In the genomic region with DNA sequence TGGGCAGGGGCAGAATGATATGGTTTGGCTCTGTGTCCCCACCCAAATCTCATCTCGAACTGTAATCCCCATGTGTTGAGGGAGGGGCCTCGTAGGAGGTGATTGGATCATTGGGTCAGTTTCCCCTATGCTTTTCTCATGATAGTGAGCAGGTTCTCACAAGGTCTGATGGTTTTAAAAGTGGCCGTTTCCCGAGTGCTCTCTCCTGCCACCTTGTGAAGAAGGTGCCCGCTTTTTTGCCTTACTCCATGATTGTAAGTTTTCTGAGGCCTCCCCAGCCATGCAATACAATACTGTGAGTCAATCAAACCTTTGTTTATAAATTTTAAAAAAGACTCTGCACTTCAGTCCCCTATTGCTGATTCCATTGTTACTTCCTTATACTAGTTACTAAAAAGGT, we compare ENCODE assay signal across 2 cellular contexts.
TF ChIP-seq lines count a peak whose summit lies in the region.

No MANE protein-coding gene starts in this region.

TF ChIP-seq in GM23338, 12 proteins besides CTCF, POLR2A, EP300 and RAD21 (continues in another document):
- TF ChIP-seq STAT1 (IDR thresholded peaks at IDR 0.05; ENCODE audit: unreplicated experiment) (no peak), EZH2 (IDR thresholded peaks at IDR 0.05; ENCODE audit: low read depth, unreplicated experiment) (no peak), JUNB (IDR thresholded peaks at IDR 0.05; ENCODE audit: unreplicated experiment) (no peak), ZNF331 (CRISPR knock-in tag; IDR thresholded peaks at IDR 0.05; ENCODE audit: low read depth) (no peak), ZNF114 (CRISPR knock-in tag; IDR thresholded peaks at IDR 0.05) (no peak), EZH2phosphoT487 (IDR thresholded peaks at IDR 0.05; ENCODE audit: unreplicated experiment) (no peak), CREB1 (CRISPR knock-in tag; IDR thresholded peaks at IDR 0.05; ENCODE audit: low read depth) (no peak), POLR2AphosphoS5 (IDR thresholded peaks at IDR 0.05; ENCODE audit: low read depth) (no peak)
- TF ChIP-seq, protein P1, sequence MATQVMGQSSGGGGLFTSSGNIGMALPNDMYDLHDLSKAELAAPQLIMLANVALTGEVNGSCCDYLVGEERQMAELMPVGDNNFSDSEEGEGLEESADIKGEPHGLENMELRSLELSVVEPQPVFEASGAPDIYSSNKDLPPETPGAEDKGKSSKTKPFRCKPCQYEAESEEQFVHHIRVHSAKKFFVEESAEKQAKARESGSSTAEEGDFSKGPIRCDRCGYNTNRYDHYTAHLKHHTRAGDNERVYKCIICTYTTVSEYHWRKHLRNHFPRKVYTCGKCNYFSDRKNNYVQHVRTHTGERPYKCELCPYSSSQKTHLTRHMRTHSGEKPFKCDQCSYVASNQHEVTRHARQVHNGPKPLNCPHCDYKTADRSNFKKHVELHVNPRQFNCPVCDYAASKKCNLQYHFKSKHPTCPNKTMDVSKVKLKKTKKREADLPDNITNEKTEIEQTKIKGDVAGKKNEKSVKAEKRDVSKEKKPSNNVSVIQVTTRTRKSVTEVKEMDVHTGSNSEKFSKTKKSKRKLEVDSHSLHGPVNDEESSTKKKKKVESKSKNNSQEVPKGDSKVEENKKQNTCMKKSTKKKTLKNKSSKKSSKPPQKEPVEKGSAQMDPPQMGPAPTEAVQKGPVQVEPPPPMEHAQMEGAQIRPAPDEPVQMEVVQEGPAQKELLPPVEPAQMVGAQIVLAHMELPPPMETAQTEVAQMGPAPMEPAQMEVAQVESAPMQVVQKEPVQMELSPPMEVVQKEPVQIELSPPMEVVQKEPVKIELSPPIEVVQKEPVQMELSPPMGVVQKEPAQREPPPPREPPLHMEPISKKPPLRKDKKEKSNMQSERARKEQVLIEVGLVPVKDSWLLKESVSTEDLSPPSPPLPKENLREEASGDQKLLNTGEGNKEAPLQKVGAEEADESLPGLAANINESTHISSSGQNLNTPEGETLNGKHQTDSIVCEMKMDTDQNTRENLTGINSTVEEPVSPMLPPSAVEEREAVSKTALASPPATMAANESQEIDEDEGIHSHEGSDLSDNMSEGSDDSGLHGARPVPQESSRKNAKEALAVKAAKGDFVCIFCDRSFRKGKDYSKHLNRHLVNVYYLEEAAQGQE (IDR thresholded peaks at IDR 0.05; ENCODE audit: unreplicated experiment): no peak
- TF ChIP-seq, protein P2, sequence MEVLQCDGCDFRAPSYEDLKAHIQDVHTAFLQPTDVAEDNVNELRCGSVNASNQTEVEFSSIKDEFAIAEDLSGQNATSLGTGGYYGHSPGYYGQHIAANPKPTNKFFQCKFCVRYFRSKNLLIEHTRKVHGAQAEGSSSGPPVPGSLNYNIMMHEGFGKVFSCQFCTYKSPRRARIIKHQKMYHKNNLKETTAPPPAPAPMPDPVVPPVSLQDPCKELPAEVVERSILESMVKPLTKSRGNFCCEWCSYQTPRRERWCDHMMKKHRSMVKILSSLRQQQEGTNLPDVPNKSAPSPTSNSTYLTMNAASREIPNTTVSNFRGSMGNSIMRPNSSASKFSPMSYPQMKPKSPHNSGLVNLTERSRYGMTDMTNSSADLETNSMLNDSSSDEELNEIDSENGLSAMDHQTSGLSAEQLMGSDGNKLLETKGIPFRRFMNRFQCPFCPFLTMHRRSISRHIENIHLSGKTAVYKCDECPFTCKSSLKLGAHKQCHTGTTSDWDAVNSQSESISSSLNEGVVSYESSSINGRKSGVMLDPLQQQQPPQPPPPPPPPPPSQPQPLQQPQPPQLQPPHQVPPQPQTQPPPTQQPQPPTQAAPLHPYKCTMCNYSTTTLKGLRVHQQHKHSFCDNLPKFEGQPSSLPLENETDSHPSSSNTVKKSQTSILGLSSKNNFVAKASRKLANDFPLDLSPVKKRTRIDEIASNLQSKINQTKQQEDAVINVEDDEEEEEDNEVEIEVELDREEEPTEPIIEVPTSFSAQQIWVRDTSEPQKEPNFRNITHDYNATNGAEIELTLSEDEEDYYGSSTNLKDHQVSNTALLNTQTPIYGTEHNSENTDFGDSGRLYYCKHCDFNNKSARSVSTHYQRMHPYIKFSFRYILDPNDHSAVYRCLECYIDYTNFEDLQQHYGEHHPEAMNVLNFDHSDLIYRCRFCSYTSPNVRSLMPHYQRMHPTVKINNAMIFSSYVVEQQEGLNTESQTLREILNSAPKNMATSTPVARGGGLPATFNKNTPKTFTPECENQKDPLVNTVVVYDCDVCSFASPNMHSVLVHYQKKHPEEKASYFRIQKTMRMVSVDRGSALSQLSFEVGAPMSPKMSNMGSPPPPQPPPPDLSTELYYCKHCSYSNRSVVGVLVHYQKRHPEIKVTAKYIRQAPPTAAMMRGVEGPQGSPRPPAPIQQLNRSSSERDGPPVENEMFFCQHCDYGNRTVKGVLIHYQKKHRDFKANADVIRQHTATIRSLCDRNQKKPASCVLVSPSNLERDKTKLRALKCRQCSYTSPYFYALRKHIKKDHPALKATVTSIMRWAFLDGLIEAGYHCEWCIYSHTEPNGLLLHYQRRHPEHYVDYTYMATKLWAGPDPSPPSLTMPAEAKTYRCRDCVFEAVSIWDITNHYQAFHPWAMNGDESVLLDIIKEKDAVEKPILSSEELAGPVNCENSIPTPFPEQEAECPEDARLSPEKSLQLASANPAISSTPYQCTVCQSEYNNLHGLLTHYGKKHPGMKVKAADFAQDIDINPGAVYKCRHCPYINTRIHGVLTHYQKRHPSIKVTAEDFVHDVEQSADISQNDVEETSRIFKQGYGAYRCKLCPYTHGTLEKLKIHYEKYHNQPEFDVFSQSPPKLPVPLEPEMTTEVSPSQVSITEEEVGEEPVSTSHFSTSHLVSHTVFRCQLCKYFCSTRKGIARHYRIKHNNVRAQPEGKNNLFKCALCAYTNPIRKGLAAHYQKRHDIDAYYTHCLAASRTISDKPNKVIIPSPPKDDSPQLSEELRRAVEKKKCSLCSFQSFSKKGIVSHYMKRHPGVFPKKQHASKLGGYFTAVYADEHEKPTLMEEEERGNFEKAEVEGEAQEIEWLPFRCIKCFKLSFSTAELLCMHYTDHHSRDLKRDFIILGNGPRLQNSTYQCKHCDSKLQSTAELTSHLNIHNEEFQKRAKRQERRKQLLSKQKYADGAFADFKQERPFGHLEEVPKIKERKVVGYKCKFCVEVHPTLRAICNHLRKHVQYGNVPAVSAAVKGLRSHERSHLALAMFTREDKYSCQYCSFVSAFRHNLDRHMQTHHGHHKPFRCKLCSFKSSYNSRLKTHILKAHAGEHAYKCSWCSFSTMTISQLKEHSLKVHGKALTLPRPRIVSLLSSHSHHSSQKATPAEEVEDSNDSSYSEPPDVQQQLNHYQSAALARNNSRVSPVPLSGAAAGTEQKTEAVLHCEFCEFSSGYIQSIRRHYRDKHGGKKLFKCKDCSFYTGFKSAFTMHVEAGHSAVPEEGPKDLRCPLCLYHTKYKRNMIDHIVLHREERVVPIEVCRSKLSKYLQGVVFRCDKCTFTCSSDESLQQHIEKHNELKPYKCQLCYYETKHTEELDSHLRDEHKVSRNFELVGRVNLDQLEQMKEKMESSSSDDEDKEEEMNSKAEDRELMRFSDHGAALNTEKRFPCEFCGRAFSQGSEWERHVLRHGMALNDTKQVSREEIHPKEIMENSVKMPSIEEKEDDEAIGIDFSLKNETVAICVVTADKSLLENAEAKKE (CRISPR knock-in tag; IDR thresholded peaks at IDR 0.05): no peak

TF ChIP-seq in H1, 55 proteins besides CTCF, POLR2A, EP300 and RAD21:
- TF ChIP-seq HDAC6 (IDR thresholded peaks at IDR 0.05; ENCODE audit: low read depth, low read length): no peak
- TF ChIP-seq SRF (IDR thresholded peaks at IDR 0.05; ENCODE audit: low read depth, low read length): no peak
- TF ChIP-seq MAFK (IDR thresholded peaks at IDR 0.05; ENCODE audit: low read depth, low read length): no peak
- TF ChIP-seq HDAC2 (IDR thresholded peaks at IDR 0.05; ENCODE audit: borderline replicate concordance in 1 of 2, low read depth in 2 of 2, low read length in 2 of 2): no peak
- no peak for TF ChIP-seq POU5F1 (IDR thresholded peaks at IDR 0.05; ENCODE audit: low read depth, low read length)
- no peak for TF ChIP-seq ZNF274 (IDR thresholded peaks at IDR 0.05; ENCODE audit: borderline replicate concordance, extremely low read depth, low read length)
- TF ChIP-seq BACH1 (IDR thresholded peaks at IDR 0.05; ENCODE audit: low read length): no peak
- TF ChIP-seq EZH2 (IDR thresholded peaks at IDR 0.05; ENCODE audit: low read depth, low read length, severe bottlenecking): no peak
- no peak for TF ChIP-seq GABPA (IDR thresholded peaks at IDR 0.05; ENCODE audit: borderline replicate concordance, insufficient read depth, low read length)
- TF ChIP-seq RFX5 (IDR thresholded peaks at IDR 0.05; ENCODE audit: borderline replicate concordance, low read depth, low read length): no peak
- TF ChIP-seq SIRT6 (IDR thresholded peaks at IDR 0.05; ENCODE audit: low read length): no peak
- no peak for TF ChIP-seq BRCA1 (IDR thresholded peaks at IDR 0.05; ENCODE audit: low read depth, low read length)
- no peak for TF ChIP-seq RNF2 (IDR thresholded peaks at IDR 0.05; ENCODE audit: borderline replicate concordance, low read depth, low read length, missing control alignments, poor library complexity, severe bottlenecking)
- no peak for TF ChIP-seq RXRA (IDR thresholded peaks at IDR 0.05; ENCODE audit: insufficient read depth, low read depth, low read length)
- no peak for TF ChIP-seq CTBP2 (IDR thresholded peaks at IDR 0.05; ENCODE audit: borderline replicate concordance, insufficient read depth, insufficient read length, low read length)
TF ChIP-seq in H1: peak in this region for 0.
